Comparison of ENCODE assay signal across 8 cellular contexts in genomic region chr1:202957733-202958543, GRCh38. TPM values are rescaled to one million over a fixed set of nuclear protein-coding genes. Genes with fewer than 3 reads are reported as not detected.
DNase-seq lines count a peak whose midpoint lies in the region; ATAC-seq and TF ChIP-seq lines count a peak whose summit lies in the region.

TSS of gene ADIPOR1 (minus strand) at chr1:202958312. CDS start at chr1:202951070, 7,242 bp downstream.

- H3K4me2 ChIP-seq in mammary epithelial cell (ENCODE audit: insufficient read depth, low read depth, low read length) (peak within 1 kb of the TSS; percentile 84), smooth muscle cell (peak within 1 kb of the TSS; percentile 97)

- DNase-seq in AG04449 (ENCODE audit: low read depth, low spot score) (no peak), NCI-H2171 (lab: John Stamatoyannopoulos, UW) (peak; percentile 89), mammary epithelial cell (peak; percentile 90), iPS-NIHi11 (ENCODE audit: low spot score) (peak; percentile 100), smooth muscle cell (lab: John Stamatoyannopoulos, UW; ENCODE audit: unreplicated experiment) (peak; percentile 55)

- CTCF ChIA-PET in AG04449 (lab: Yijun Ruan, JAX) = no interaction called here
- CTCF ChIA-PET in mammary epithelial cell (lab: Charles Lee; ENCODE audit: low non-redundant PET) = no interaction called here

- H4K20me1 ChIP-seq in mammary epithelial cell (ENCODE audit: insufficient read depth, low read length) = no peaks in the 10 kb centered on the region
- peaks cover 46% of the 10 kb centered on the region for H4K20me1 ChIP-seq in smooth muscle cell (ENCODE audit: low read depth)

- in situ Hi-C loops in mammary epithelial cell (cut with MboI; ENCODE audit: low sequenced_read_pairs in 2 of 2) = no loop called here

- H3K9me3 ChIP-seq in mammary epithelial cell (replicated peaks; ENCODE audit: insufficient read depth, low read length) = no peaks in the 10 kb centered on the region
- no peaks in the 10 kb centered on the region for H3K9me3 ChIP-seq in smooth muscle cell (replicated peaks; ENCODE audit: low read depth)

- 2% methylated on average over 11 of the region's 86 CpGs for WGBS in mammary epithelial cell (ENCODE audit: low coverage, missing lambda C conversion rate)
- under 1% methylated on average over 68 of the region's 86 CpGs for WGBS in smooth muscle cell (ENCODE audit: low lambda C conversion rate)

- TF ChIP-seq CTCF in AG04449 (IDR thresholded peaks at IDR 0.05; ENCODE audit: insufficient read depth, low read length, missing control alignments) = no peak
- no peak for TF ChIP-seq CTCF in WI38 (IDR thresholded peaks at IDR 0.05; ENCODE audit: low read depth, low read length)
- TF ChIP-seq CTCF in mammary epithelial cell (conservative IDR thresholded peaks at IDR 0.05 in 1 of 2, IDR thresholded peaks at IDR 0.05 in 1 of 2; ENCODE audit: extremely low read depth in 1 of 2, insufficient read depth in 1 of 2, low read depth in 1 of 2, low read length in 2 of 2) = no peak
- no peak for TF ChIP-seq CTCF in smooth muscle cell (IDR thresholded peaks at IDR 0.05; ENCODE audit: borderline replicate concordance, insufficient read depth, poor library complexity, severe bottlenecking)

- peak; percentile 96 for ATAC-seq in GM18867 (IDR thresholded peaks at IDR 0.05; ENCODE audit: unreplicated experiment)
- ATAC-seq in HG03097 (IDR thresholded peaks at IDR 0.05; ENCODE audit: low FRiP score, unreplicated experiment) = peak; percentile 89

- H2AFZ ChIP-seq in mammary epithelial cell (ENCODE audit: low read depth, low read length) (peak within 1 kb of the TSS; percentile 79), smooth muscle cell (ENCODE audit: low read depth) (peak within 1 kb of the TSS; percentile 89)

- H3K9ac ChIP-seq in mammary epithelial cell (ENCODE audit: insufficient read depth, low read length) (peak within 1 kb of the TSS; percentile 92), smooth muscle cell (ENCODE audit: low read depth) (peak within 1 kb of the TSS; percentile 96)

- intact Hi-C loops in mammary epithelial cell (cut with micrococcal nuclease) = loop anchor here (1.0 kb wide), 1 partner anchor 31 kb away; the partner anchor contains the start of gene KLHL12

- peaks cover 51% of the 10 kb centered on the region for H3K4me1 ChIP-seq in mammary epithelial cell (ENCODE audit: insufficient read depth, low read length)
- peaks cover 13% of the 10 kb centered on the region for H3K4me1 ChIP-seq in smooth muscle cell (ENCODE audit: low read depth)

- peaks cover 7% of the 10 kb centered on the region for H3K36me3 ChIP-seq in mammary epithelial cell (ENCODE audit: insufficient read depth, low read length)
- no peaks in the 10 kb centered on the region for H3K36me3 ChIP-seq in smooth muscle cell (ENCODE audit: low read depth)

- no TSS peak for BruUV-seq in mammary epithelial cell (replicated peaks; lab: Mats Ljungman, UMichigan)

- H3K27me3 ChIP-seq in mammary epithelial cell (ENCODE audit: insufficient read depth, low read length) (no peaks in the 10 kb centered on the region), smooth muscle cell (ENCODE audit: low read depth) (no peaks in the 10 kb centered on the region)

- H3K4me3 ChIP-seq in AG04449 (ENCODE audit: low read depth, low read length) (peak within 1 kb of the TSS; percentile 91), WI38 (ENCODE audit: low read depth, low read length) (peak within 1 kb of the TSS; percentile 92), mammary epithelial cell (replicated peaks in 1 of 3; ENCODE audit: insufficient read depth in 1 of 3, low read depth in 2 of 3, low read length in 3 of 3) (peak within 1 kb of the TSS; percentile 72 to 95 (median 88)), smooth muscle cell (peak within 1 kb of the TSS; percentile 96)

- H3K79me2 ChIP-seq in mammary epithelial cell (ENCODE audit: insufficient read depth, low read length) (peaks cover 51% of the 10 kb centered on the region), smooth muscle cell (ENCODE audit: low read depth) (peaks cover 50% of the 10 kb centered on the region)

- dilution Hi-C loops in mammary epithelial cell (cut with HindIII; ENCODE audit: low sequenced_read_pairs) = no loop called here

- POLR2A ChIA-PET in AG04449 (lab: Yijun Ruan, JAX) = no interaction called here

- H3F3A ChIP-seq in smooth muscle cell (ENCODE audit: low read depth) = no peaks in the 10 kb centered on the region

- H3K27ac ChIP-seq in mammary epithelial cell (ENCODE audit: insufficient read depth, low read depth, low read length) = peak within 1 kb of the TSS; percentile 85
- peak within 1 kb of the TSS; percentile 81 for H3K27ac ChIP-seq in smooth muscle cell (ENCODE audit: low read depth)

RNA-seq across cellular contexts. Expression of gene ADIPOR1, which starts in this region (rescaled TPM):
- total RNA-seq in mammary epithelial cell (100 to 1,000 TPM in 1 of 2 donors, 10 to 100 TPM in 1; 98.2 to 157 TPM), smooth muscle cell (132 TPM in 2 replicates)
- polyA plus RNA-seq in mammary epithelial cell (171 TPM), smooth muscle cell (146 and 150 TPM in 2 replicates)
- 196 TPM for polyA minus RNA-seq in mammary epithelial cell
